23 cellular contexts compared by ENCODE assay signal in the genomic region with DNA sequence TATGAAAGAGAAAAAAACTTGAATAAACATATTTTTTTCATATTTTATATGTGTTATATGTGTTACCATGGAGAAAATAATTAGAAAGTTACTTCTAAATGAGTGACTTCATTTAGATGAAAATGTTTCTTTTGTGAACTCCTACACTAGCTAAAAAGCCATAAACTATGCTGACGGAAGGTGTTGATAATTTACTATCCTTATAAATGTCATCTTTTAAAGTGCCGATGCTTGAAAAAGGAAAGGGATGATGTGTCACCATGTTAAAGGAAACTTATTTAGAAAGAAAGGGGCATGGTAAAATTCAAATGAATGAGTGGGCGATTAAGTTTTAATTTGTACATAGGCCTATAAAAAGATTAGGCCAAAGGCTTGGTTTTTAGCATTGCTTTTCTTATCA.
DNase-seq lines count a peak whose midpoint lies in the region; ATAC-seq, FAIRE-seq and TF ChIP-seq lines count a peak whose summit lies in the region.
"Had no signal": no experiment of that assay in that cellular context is flagged by ENCODE, and none has a peak within 500 bp of the region (broad histone marks: within the 10 kb centered on the region; RNA-seq: fewer than 3 reads in every experiment).

No MANE protein-coding gene starts in this region.

- peaks cover 4% of the 10 kb centered on the region for H3K9me3 Mint-ChIP-seq in activated naive CD8-positive, alpha-beta T cell treated with anti-CD3 and anti-CD28 coated beads, Interleukin-2, amount 50 U/mL, for 24 hours
- H3K9me3 Mint-ChIP-seq in activated naive CD8-positive, alpha-beta T cell treated with anti-CD3 and anti-CD28 coated beads for 36 hours: peaks cover 8% of the 10 kb centered on the region
- H3K9me3 Mint-ChIP-seq: CD4-positive, alpha-beta T cell had no signal

- H3K27me3 ChIP-seq in A673 (replicated peaks; ENCODE audit: insufficient read depth, low read depth, low read length, poor library complexity): no peaks in the 10 kb centered on the region
- H3K27me3 ChIP-seq: BLaER1 treated with 17β-estradiol and CSF1 and Interleukin-3, amounts not matched to agents 10 nM and 100 nM had no signal

- no peak overlapping the region for H3K4me3 ChIP-seq in A673 (ENCODE audit: low read depth, low read length, poor library complexity, severe bottlenecking)
- H3K4me3 ChIP-seq: BLaER1 treated with 17β-estradiol and CSF1 and Interleukin-3, amounts not matched to agents 10 nM and 100 nM; GM12878 had no signal

- H3K4me1 Mint-ChIP-seq in activated naive CD8-positive, alpha-beta T cell treated with anti-CD3 and anti-CD28 coated beads, Interleukin-2, amount 50 U/mL, for 24 hours: peaks cover 36% of the 10 kb centered on the region
- H3K4me1 Mint-ChIP-seq in activated naive CD8-positive, alpha-beta T cell treated with anti-CD3 and anti-CD28 coated beads for 36 hours: peaks cover 23% of the 10 kb centered on the region

- H3K4me1 ChIP-seq in A673 (ENCODE audit: insufficient read depth, low read length, poor library complexity, severe bottlenecking): peaks cover 20% of the 10 kb centered on the region
- H3K4me1 ChIP-seq: Caco-2 had no signal

- peak overlapping the region; percentile 4 for H3K27ac Mint-ChIP-seq in activated naive CD8-positive, alpha-beta T cell treated with anti-CD3 and anti-CD28 coated beads, Interleukin-2, amount 50 U/mL, for 24 hours
- H3K27ac Mint-ChIP-seq in activated naive CD8-positive, alpha-beta T cell treated with anti-CD3 and anti-CD28 coated beads for 36 hours: no peak overlapping the region
- H3K27ac Mint-ChIP-seq: B cell; CD4-positive, alpha-beta T cell; CD8-positive, alpha-beta T cell had no signal

- POLR2A ChIA-PET in A673 (lab: Charles Lee; ENCODE audit: low non-redundant PET): no interaction called here

- no peaks in the 10 kb centered on the region for H3K27me3 Mint-ChIP-seq in activated naive CD8-positive, alpha-beta T cell treated with anti-CD3 and anti-CD28 coated beads, Interleukin-2, amount 50 U/mL, for 24 hours
- no peaks in the 10 kb centered on the region for H3K27me3 Mint-ChIP-seq in activated naive CD8-positive, alpha-beta T cell treated with anti-CD3 and anti-CD28 coated beads for 36 hours
- H3K27me3 Mint-ChIP-seq: CD4-positive, alpha-beta T cell had no signal

- no peak for TF ChIP-seq CTCF in A673 (conservative IDR thresholded peaks at IDR 0.05; ENCODE audit: low read depth, low read length)

- H3K36me3 Mint-ChIP-seq in activated naive CD8-positive, alpha-beta T cell treated with anti-CD3 and anti-CD28 coated beads, Interleukin-2, amount 50 U/mL, for 24 hours (ENCODE audit: low read depth): no peaks in the 10 kb centered on the region
- peaks cover 4% of the 10 kb centered on the region for H3K36me3 Mint-ChIP-seq in activated naive CD8-positive, alpha-beta T cell treated with anti-CD3 and anti-CD28 coated beads for 36 hours
- H3K36me3 Mint-ChIP-seq: CD8-positive, alpha-beta T cell had no signal

- FAIRE-seq in G401.6 (lab: Jason Lieb, UNC): peak; percentile 56
- peak; percentile 15 for FAIRE-seq in endometrium (lab: Jason Lieb, UNC)
- FAIRE-seq: A204.1, D721Med, GM12878, GM12892, GM18507 had no signal

- H3K9me3 ChIP-seq in A673 (ENCODE audit: low read depth, low read length, poor library complexity, severe bottlenecking): peaks cover 9% of the 10 kb centered on the region
- H3K9me3 ChIP-seq: Caco-2 had no signal

- no peak overlapping the region for H3K4me3 Mint-ChIP-seq in activated naive CD8-positive, alpha-beta T cell treated with anti-CD3 and anti-CD28 coated beads, Interleukin-2, amount 50 U/mL, for 24 hours
- no peak overlapping the region for H3K4me3 Mint-ChIP-seq in activated naive CD8-positive, alpha-beta T cell treated with anti-CD3 and anti-CD28 coated beads for 36 hours
- H3K4me3 Mint-ChIP-seq: B cell; CD4-positive, alpha-beta T cell; CD8-positive, alpha-beta T cell had no signal

- H3K27ac ChIP-seq in A673 (ENCODE audit: low read depth, low read length, poor library complexity, severe bottlenecking): no peak overlapping the region
- H3K27ac ChIP-seq: BLaER1 treated with 17β-estradiol and CSF1 and Interleukin-3, amounts not matched to agents 10 nM and 100 nM; C4-2B had no signal

- CTCF ChIA-PET in A673 (lab: Charles Lee): no interaction called here

- BruUV-seq in A673 (replicated peaks; lab: Mats Ljungman, UMichigan): no TSS peak

- no peaks in the 10 kb centered on the region for H3K36me3 ChIP-seq in A673 (ENCODE audit: insufficient read depth, low read length, poor library complexity, severe bottlenecking)
- H3K36me3 ChIP-seq: BLaER1 treated with 17β-estradiol and CSF1 and Interleukin-3, amounts not matched to agents 10 nM and 100 nM had no signal

- ATAC-seq in activated naive CD8-positive, alpha-beta T cell treated with anti-CD3 and anti-CD28 coated beads, Interleukin-2, amount 50 U/mL, for 24 hours: no peak
- ATAC-seq: CD8-positive, alpha-beta T cell; GM12878 had no signal

- intact Hi-C loops in A673 (cut with micrococcal nuclease; ENCODE audit: unreplicated experiment): no loop called here

- DNase-seq in activated naive CD8-positive, alpha-beta T cell treated with anti-CD3 and anti-CD28 coated beads, Interleukin-2, amount 50 U/mL, for 24 hours: no peak
- DNase-seq in activated naive CD8-positive, alpha-beta T cell treated with anti-CD3 and anti-CD28 coated beads for 36 hours: no peak
- peak; percentile 69 for DNase-seq in A673 (ENCODE audit: low spot score)
- DNase-seq in NCI-H2171 treated with DMSO at 0.1 percent for 48 hours (lab: John Stamatoyannopoulos, UW): no peak
- DNase-seq in dermis blood vessel endothelial cell: no peak
- DNase-seq: 8988T; AML-193; Caco-2; Calu3; CD4-positive, alpha-beta T cell; CD8-positive, alpha-beta T cell; DMS79 treated with DMSO at 0.1 percent for 48 hours; GDM1 had no signal
